ENCODE assay signal across 15 cellular contexts in genomic region chr11:45827123-45827522, GRCh38. TPM values are rescaled to one million over a fixed set of nuclear protein-coding genes. Genes with fewer than 3 reads are reported as not detected.
DNase-seq lines count a peak whose midpoint lies in the region; ATAC-seq, FAIRE-seq and TF ChIP-seq lines count a peak whose summit lies in the region.
"Had no signal": no experiment of that assay in that cellular context is flagged by ENCODE, and none has a peak within 500 bp of the region (broad histone marks: within the 10 kb centered on the region; RNA-seq: fewer than 3 reads in every experiment).

No MANE protein-coding gene starts in this region.

- in situ Hi-C loops in K562 (cut with MboI): no loop called here

- BruUV-seq in Caco-2 (replicated peaks; lab: Mats Ljungman, UMichigan) (no TSS peak), K562 (replicated peaks; lab: Mats Ljungman, UMichigan) (no TSS peak)

- POLR2A ChIA-PET in Caco-2 (lab: Charles Lee) (no interaction called here), HEK293 (lab: Yijun Ruan, JAX) (no interaction called here), K562 (lab: Yijun Ruan, JAX) (interaction anchor here (0.5 to 1.0 kb wide), 3 partner anchors 17 to 444 kb away, joined by 3 to 4 read pairs (median 3); no protein-coding TSS in a partner anchor)

- H3K9me3 ChIP-seq in Caco-2 (no peaks in the 10 kb centered on the region), HEK293 (ENCODE audit: control insufficient read depth, insufficient read depth, low read depth, low read length) (no peaks in the 10 kb centered on the region), K562 (replicated peaks; ENCODE audit: control insufficient read depth, insufficient read depth, low read depth, low read length) (no peaks in the 10 kb centered on the region; the same call in 1 of the 2 replicates)

- 18% methylated on average over 4 of the region's 4 CpGs for WGBS in K562 (ENCODE audit: insufficient coverage, low coverage, missing lambda C conversion rate)

- H3K4me1 ChIP-seq in Caco-2 (peaks cover 27% of the 10 kb centered on the region), HEK293 (ENCODE audit: control insufficient read depth, insufficient read depth, low read length) (no peaks in the 10 kb centered on the region), K562 (replicated peaks in 1 of 2; ENCODE audit: control insufficient read depth in 2 of 2, insufficient read depth in 2 of 2, low read length in 2 of 2) (peaks cover 15 to 22% of the 10 kb centered on the region in 2 experiments)

- H3K4me3 ChIP-seq in Caco-2 (ENCODE audit: low read depth, low read length) (no peak overlapping the region), HEK293 (ENCODE audit: low read depth, low read length) (no peak overlapping the region), K562 (no peak overlapping the region)
- H3K4me3 ChIP-seq: GM23248 had no signal

- no peak for TF ChIP-seq POLR2A in K562 (conservative IDR thresholded peaks at IDR 0.05)

- CTCF ChIA-PET in Caco-2 (lab: Charles Lee) (interaction anchor here (0.6 kb wide), 1 partner anchor 102 kb away, joined by 3 read pairs; no protein-coding TSS in a partner anchor), HEK293 (lab: Yijun Ruan, JAX) (no interaction called here), K562 (lab: Yijun Ruan, JAX; ENCODE audit: low intra/inter-chr PET ratio) (no interaction called here)

- no peak overlapping the region for H3K4me2 ChIP-seq in K562 (ENCODE audit: insufficient read depth, low read length)

- no peaks in the 10 kb centered on the region for H3K9me1 ChIP-seq in K562 (ENCODE audit: control insufficient read depth, insufficient read depth, low read length)

- H3K27me3 ChIP-seq in Caco-2 (replicated peaks; ENCODE audit: control insufficient read depth, insufficient read depth, low read length) (no peaks in the 10 kb centered on the region), K562 (ENCODE audit: control insufficient read depth in 2 of 2, insufficient read depth in 2 of 2, low read length in 2 of 2) (peaks cover 0 to 16% of the 10 kb centered on the region in 2 experiments; a peak in 2 of 5 replicates)

- no peak overlapping the region for H3K4me3 Mint-ChIP-seq in Caco-2 (ENCODE audit: unreplicated experiment)
- H3K4me3 Mint-ChIP-seq: CD4-positive, alpha-beta memory T cell; H9; HFFc6 had no signal

- TF ChIP-seq EP300 in K562 (IDR thresholded peaks at IDR 0.05; ENCODE audit: low read length): no peak

- no peaks in the 10 kb centered on the region for H3K36me3 Mint-ChIP-seq in Caco-2 (ENCODE audit: insufficient read depth, unreplicated experiment)
- H3K36me3 Mint-ChIP-seq: CD4-positive, alpha-beta memory T cell had no signal

- no peak for ATAC-seq in K562
- no peak for ATAC-seq in GM18511 (IDR thresholded peaks at IDR 0.05; ENCODE audit: unreplicated experiment)
- ATAC-seq: HCT116 had no signal

- peak overlapping the region; percentile 43 for H3K27ac Mint-ChIP-seq in Caco-2 (ENCODE audit: unreplicated experiment)
- H3K27ac Mint-ChIP-seq: H9, HFFc6 had no signal

- no peak overlapping the region for H2AFZ ChIP-seq in K562 (ENCODE audit: low read depth, low read length)
- H2AFZ ChIP-seq: GM23248 had no signal

- no peaks in the 10 kb centered on the region for H3K27me3 Mint-ChIP-seq in Caco-2 (ENCODE audit: insufficient read depth, unreplicated experiment)

- no peak for FAIRE-seq in K562 (lab: Jason Lieb, UNC)

- DNase-seq in Caco-2 (peak in 1 of 2 experiments; percentile 5), K562 (ENCODE audit: extremely low read depth in 1 of 4, low spot score in 3 of 4) (no peak), occipital lobe (lab: John Stamatoyannopoulos, UW) (no peak), HuH-7.5 (ENCODE audit: low spot score) (no peak)
- DNase-seq: C1 segment of cervical spinal cord; CD4-positive, alpha-beta memory T cell; COR-L47; DMS153; DND-41; GM23248; H9; HFFc6 had no signal

- H3K79me2 ChIP-seq in K562 (ENCODE audit: control insufficient read depth, insufficient read depth, low read length): no peaks in the 10 kb centered on the region

- no peaks in the 10 kb centered on the region; the same call in 1 of the 2 replicates for H4K20me1 ChIP-seq in K562 (replicated peaks; ENCODE audit: control insufficient read depth, insufficient read depth, low read length)

- H3K4me1 Mint-ChIP-seq in Caco-2 (ENCODE audit: low read depth, unreplicated experiment): peaks cover 12% of the 10 kb centered on the region
- H3K4me1 Mint-ChIP-seq: CD4-positive, alpha-beta memory T cell had no signal

- H3K27ac ChIP-seq in HEK293 (ENCODE audit: extremely low read depth, low read depth, low read length) (no peak overlapping the region), K562 (ENCODE audit: extremely low read depth, low read depth, low read length) (no peak overlapping the region)
- H3K27ac ChIP-seq: GM23248 had no signal

- H3K36me3 ChIP-seq in Caco-2 (ENCODE audit: control insufficient read depth, insufficient read depth, low read length) (no peaks in the 10 kb centered on the region), HEK293 (ENCODE audit: control insufficient read depth in 2 of 2, insufficient read depth in 1 of 2, low read length in 2 of 2) (no peaks in the 10 kb centered on the region), K562 (ENCODE audit: control insufficient read depth, insufficient read depth, low read length) (no peaks in the 10 kb centered on the region)

- no peak overlapping the region for H3K9ac ChIP-seq in K562 (ENCODE audit: insufficient read depth in 1 of 2, low read depth in 2 of 2, low read length in 2 of 2)
- H3K9ac ChIP-seq: GM23248 had no signal

- intact Hi-C loops in Caco-2 (cut with micrococcal nuclease; ENCODE audit: unreplicated experiment) (no loop called here), K562 (cut with micrococcal nuclease) (no loop called here)

- TF ChIP-seq CTCF in Caco-2 (IDR thresholded peaks at IDR 0.05; ENCODE audit: insufficient read depth in 1 of 2, low read depth in 1 of 2, low read length in 1 of 2, severe bottlenecking in 1 of 2, unreplicated experiment in 1 of 2) (no peak), HEK293 (tag by site-specific recombination; IDR thresholded peaks at IDR 0.05) (no peak), K562 (IDR thresholded peaks at IDR 0.05 in 2 of 3, conservative IDR thresholded peaks at IDR 0.05 in 1 of 3; ENCODE audit: insufficient read depth in 2 of 3, low read depth in 1 of 3, low read length in 3 of 3) (no peak)

- no peak for TF ChIP-seq RAD21 in K562 (CRISPR knock-in tag; conservative IDR thresholded peaks at IDR 0.05 in 1 of 2, IDR thresholded peaks at IDR 0.05 in 1 of 2)

- H3K9me3 Mint-ChIP-seq in Caco-2 (ENCODE audit: unreplicated experiment): no peaks in the 10 kb centered on the region
- H3K9me3 Mint-ChIP-seq: H9, HFFc6 had no signal

RNA-seq across cellular contexts. Expression of gene CRY2, which starts 20.2 kb away (rescaled TPM):
- 28.5 and 31.6 TPM in 2 replicates for total RNA-seq in Caco-2 (2022)
- total RNA-seq in K562 (2011; cell fraction: chromatin; rRNA removed; ENCODE audit: low replicate concordance): 74.3 and 112 TPM in 2 replicates
- total RNA-seq in K562 (2011; cell fraction: nucleolus; rRNA removed): 59.2 and 64.6 TPM in 2 replicates
- total RNA-seq in K562 (2011; cell fraction: nucleoplasm; rRNA removed): 69.7 and 90.4 TPM in 2 replicates
- total RNA-seq in K562 (2014; rRNA removed): 15.1 and 18.3 TPM in 2 replicates
- 8.5 and 10.4 TPM in 2 replicates for total RNA-seq in K562 (2014; rRNA removed; fragmentation: Illumina TruSeq; extraction: Trizol)
- total RNA-seq in K562 (2015; rRNA removed; fragmentation: Illumina TruSeq; extraction: Trizol): 10.9 and 13.3 TPM in 2 replicates
- total RNA-seq in K562 (2021): 23.9 and 24.0 TPM in 2 replicates
- polyA plus RNA-seq in K562 (2011; rRNA removed): 15.8 and 21.7 TPM in 2 replicates
- 16.3 and 16.9 TPM in 2 replicates for polyA plus RNA-seq in K562 (2011; cell fraction: cytosol; rRNA removed)
- polyA plus RNA-seq in K562 (2011; cell fraction: nucleus; rRNA removed): 59.5 and 77.3 TPM in 2 replicates
- 10.6 and 11.5 TPM in 2 replicates for polyA plus RNA-seq in K562 (2012)
- polyA plus RNA-seq in K562 (2014; fragmentation: Illumina TruSeq; extraction: Trizol): 14.5 and 14.8 TPM in 2 replicates
- 1 to 10 TPM; 2.3 to 3.3 TPM for polyA plus RNA-seq in K562 (2014; fragmentation: Nextera tagmentation; extraction: Ambion mirVana)
- polyA plus RNA-seq in K562 (2014; rRNA removed): 13.5 and 17.1 TPM in 2 replicates
- polyA minus RNA-seq in K562 (2011; rRNA and poly(A)+ RNA removed): 27.1 and 32.0 TPM in 2 replicates
- 17.7 and 18.3 TPM in 2 replicates for polyA minus RNA-seq in K562 (2011; cell fraction: cytosol; rRNA and poly(A)+ RNA removed)
- polyA minus RNA-seq in K562 (2011; cell fraction: nucleus; rRNA and poly(A)+ RNA removed): 28.8 and 31.0 TPM in 2 replicates
- total RNA-seq in occipital lobe: 46.5 TPM

RNA-seq across cellular contexts. Expression of gene SLC35C1, which starts 22.2 kb away (rescaled TPM):
- total RNA-seq in Caco-2 (2022) (14.0 and 15.1 TPM in 2 replicates), K562 (2014; rRNA removed) (3.6 and 5.4 TPM in 2 replicates), K562 (2014; rRNA removed; fragmentation: Illumina TruSeq; extraction: Trizol) (0.96 and 1.5 TPM in 2 replicates), K562 (2015; rRNA removed; fragmentation: Illumina TruSeq; extraction: Trizol) (2.4 and 3.0 TPM in 2 replicates), K562 (2021) (13.1 and 14.9 TPM in 2 replicates), occipital lobe (5.3 TPM)
- total RNA-seq in K562 (2011; cell fraction: chromatin; rRNA removed; ENCODE audit: low replicate concordance): 4.6 and 15.0 TPM in 2 replicates
- total RNA-seq in K562 (2011; cell fraction: nucleolus; rRNA removed): 15.7 and 22.2 TPM in 2 replicates
- 13.6 and 16.2 TPM in 2 replicates for total RNA-seq in K562 (2011; cell fraction: nucleoplasm; rRNA removed)
- polyA plus RNA-seq in K562 (2011; rRNA removed) (1.3 and 2.6 TPM in 2 replicates), K562 (2014; fragmentation: Illumina TruSeq; extraction: Trizol) (7.4 and 9.7 TPM in 2 replicates), K562 (2014; fragmentation: Nextera tagmentation; extraction: Ambion mirVana) (under 1 TPM; 0.65 to 0.98 TPM), K562 (2014; rRNA removed) (4.2 and 4.4 TPM in 2 replicates)
- polyA plus RNA-seq in K562 (2011; cell fraction: cytosol; rRNA removed): 2.8 and 7.0 TPM in 2 replicates
- polyA plus RNA-seq in K562 (2011; cell fraction: nucleus; rRNA removed): 2.6 and 5.4 TPM in 2 replicates
- 9.2 and 10.4 TPM in 2 replicates for polyA plus RNA-seq in K562 (2012)
- 2.1 and 2.5 TPM in 2 replicates for polyA minus RNA-seq in K562 (2011; rRNA and poly(A)+ RNA removed)
- 13.7 and 13.8 TPM in 2 replicates for polyA minus RNA-seq in K562 (2011; cell fraction: cytosol; rRNA and poly(A)+ RNA removed)
- 4.8 and 4.9 TPM in 2 replicates for polyA minus RNA-seq in K562 (2011; cell fraction: nucleus; rRNA and poly(A)+ RNA removed)

RNA-seq across cellular contexts. Expression of gene MAPK8IP1, which starts 58.3 kb away (rescaled TPM):
- total RNA-seq in Caco-2 (2022) (8.2 and 8.5 TPM in 2 replicates), K562 (2014; rRNA removed) (5.4 and 8.0 TPM in 2 replicates), K562 (2014; rRNA removed; fragmentation: Illumina TruSeq; extraction: Trizol) (0.89 and 1.5 TPM in 2 replicates), K562 (2015; rRNA removed; fragmentation: Illumina TruSeq; extraction: Trizol) (2.1 and 2.3 TPM in 2 replicates), K562 (2021) (6.6 and 6.9 TPM in 2 replicates), occipital lobe (74.7 TPM)
- 1.4 and 6.4 TPM in 2 replicates for total RNA-seq in K562 (2011; cell fraction: chromatin; rRNA removed; ENCODE audit: low replicate concordance)
- total RNA-seq in K562 (2011; cell fraction: nucleolus; rRNA removed): 4.3 and 4.5 TPM in 2 replicates
- total RNA-seq in K562 (2011; cell fraction: nucleoplasm; rRNA removed): 2.4 and 2.6 TPM in 2 replicates
- polyA plus RNA-seq in K562 (2011; rRNA removed) (2.5 and 3.9 TPM in 2 replicates), K562 (2014; fragmentation: Illumina TruSeq; extraction: Trizol) (2.9 and 4.0 TPM in 2 replicates), K562 (2014; fragmentation: Nextera tagmentation; extraction: Ambion mirVana) (under 1 TPM; 0.13 to 0.14 TPM), K562 (2014; rRNA removed) (4.3 and 4.9 TPM in 2 replicates)
- polyA plus RNA-seq in K562 (2011; cell fraction: cytosol; rRNA removed): 4.4 and 9.8 TPM in 2 replicates
- polyA plus RNA-seq in K562 (2011; cell fraction: nucleus; rRNA removed): 7.2 and 11.0 TPM in 2 replicates
- polyA plus RNA-seq in K562 (2012): 3.3 and 3.7 TPM in 2 replicates
- polyA minus RNA-seq in K562 (2011; rRNA and poly(A)+ RNA removed): 1.6 and 1.7 TPM in 2 replicates
- polyA minus RNA-seq in K562 (2011; cell fraction: cytosol; rRNA and poly(A)+ RNA removed): 4.6 and 9.6 TPM in 2 replicates
- 1.5 and 1.7 TPM in 2 replicates for polyA minus RNA-seq in K562 (2011; cell fraction: nucleus; rRNA and poly(A)+ RNA removed)
